Comparison of ENCODE assay signal across 8 cellular contexts in the genomic region with DNA sequence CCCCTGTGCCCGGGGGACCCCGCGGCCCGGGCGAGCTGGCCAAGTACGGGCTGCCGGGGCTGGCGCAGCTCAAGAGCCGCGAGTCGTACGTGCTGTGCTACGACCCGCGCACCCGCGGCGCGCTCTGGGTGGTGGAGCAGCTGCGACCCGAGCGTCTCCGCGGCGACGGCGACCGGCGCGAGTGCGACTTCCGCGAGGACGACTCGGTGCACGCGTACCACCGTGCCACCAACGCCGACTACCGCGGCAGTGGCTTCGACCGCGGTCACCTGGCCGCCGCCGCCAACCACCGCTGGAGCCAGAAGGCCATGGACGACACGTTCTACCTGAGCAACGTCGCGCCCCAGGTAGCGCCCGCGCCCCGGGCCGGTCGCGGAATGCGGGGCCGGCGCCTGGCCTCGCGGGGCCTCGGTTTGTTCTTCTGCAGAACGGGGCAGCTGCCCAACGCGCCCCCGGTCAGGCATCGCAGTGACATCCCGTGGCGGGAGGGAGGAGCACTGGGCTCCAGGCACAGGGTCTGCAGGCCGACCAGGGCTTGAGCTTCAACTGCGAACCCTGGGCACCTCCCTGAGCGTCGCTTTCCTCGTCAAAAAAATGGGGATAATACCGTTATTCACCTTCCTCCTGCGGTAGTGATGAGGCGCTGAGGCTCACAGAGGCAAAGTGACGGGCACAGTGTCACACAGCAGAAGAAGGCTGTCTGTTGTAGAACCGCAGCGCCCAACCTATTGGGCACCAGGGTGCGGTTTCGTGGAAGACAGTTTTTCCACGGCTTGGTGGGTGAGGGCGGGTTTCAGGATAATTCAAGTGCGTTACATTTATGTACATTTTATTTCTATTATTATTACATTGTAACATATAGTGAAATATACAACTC. TPM values are rescaled to one million over a fixed set of nuclear protein-coding genes. Genes with fewer than 3 reads are reported as not detected.
DNase-seq lines count a peak whose midpoint lies in the region; ATAC-seq and TF ChIP-seq lines count a peak whose summit lies in the region.

No MANE protein-coding gene starts in this region.

- no peaks in the 10 kb centered on the region for H4K20me1 ChIP-seq in smooth muscle cell (ENCODE audit: low read depth)

- peak overlapping the region; percentile 47 for H3K4me3 ChIP-seq in CD8-positive, alpha-beta memory T cell (ENCODE audit: low read length)
- peak overlapping the region; percentile 72 for H3K4me3 ChIP-seq in smooth muscle cell

- CTCF ChIA-PET in CD8-positive, alpha-beta memory T cell (lab: Charles Lee): interaction anchor here (0.6 to 2.8 kb wide), 30 partner anchors 8 to 478 kb away, joined by 3 to 28 read pairs (median 4); a partner anchor contains a TSS
- CTCF ChIA-PET in MCF 10A (lab: Yijun Ruan, JAX): interaction anchor here (0.5 to 2.8 kb wide), 14 partner anchors 11 to 1091 kb away, joined by 3 to 18 read pairs (median 4); a partner anchor contains a TSS

- peaks cover 0 to 29% (median 0%) of the 10 kb centered on the region in 3 donors for H3K36me3 Mint-ChIP-seq in CD8-positive, alpha-beta memory T cell
- H3K36me3 Mint-ChIP-seq in MCF 10A (ENCODE audit: insufficient read depth, unreplicated experiment): peaks cover 25% of the 10 kb centered on the region

- peak; percentile 26 for ATAC-seq in GM19455 (IDR thresholded peaks at IDR 0.05; ENCODE audit: unreplicated experiment)
- peak; percentile 9 for ATAC-seq in HG03571 (IDR thresholded peaks at IDR 0.05; ENCODE audit: unreplicated experiment)

- in situ Hi-C loops in ACHN (cut with HindIII; ENCODE audit: low pct_ligation_motif_present, low pct_unique_long_range_greater_than_20kb, low sequenced_read_pairs): no loop called here

- H3K36me3 ChIP-seq in CD8-positive, alpha-beta memory T cell (ENCODE audit: insufficient read depth, low read length): peaks cover 4% of the 10 kb centered on the region
- no peaks in the 10 kb centered on the region for H3K36me3 ChIP-seq in smooth muscle cell (ENCODE audit: low read depth)

- intact Hi-C loops in MCF 10A (cut with micrococcal nuclease): loop anchor here (1.0 to 10.0 kb wide), 2 partner anchors 86 to 184 kb away; no protein-coding TSS in a partner anchor

- H3K79me2 ChIP-seq in smooth muscle cell (ENCODE audit: low read depth): no peaks in the 10 kb centered on the region

- peak overlapping the region; percentile 38 for H3K27ac ChIP-seq in CD8-positive, alpha-beta memory T cell (ENCODE audit: low read depth, low read length)
- no peak overlapping the region for H3K27ac ChIP-seq in smooth muscle cell (ENCODE audit: low read depth)

- POLR2A ChIA-PET in CD8-positive, alpha-beta memory T cell (lab: Charles Lee): interaction anchor here (0.6 to 2.7 kb wide), 13 partner anchors 8 to 314 kb away, joined by 3 to 39 read pairs (median 4); a partner anchor contains a TSS
- POLR2A ChIA-PET in MCF 10A (lab: Yijun Ruan, JAX): interaction anchor here (0.5 to 4.0 kb wide), 17 partner anchors 9 to 543 kb away, joined by 3 to 39 read pairs (median 4); a partner anchor contains a TSS

- H3K27me3 Mint-ChIP-seq in CD8-positive, alpha-beta memory T cell: peaks cover 0 to 3% of the 10 kb centered on the region in 2 donors
- H3K27me3 Mint-ChIP-seq in MCF 10A (ENCODE audit: insufficient read depth, unreplicated experiment): no peaks in the 10 kb centered on the region

- H3K4me2 ChIP-seq in smooth muscle cell: peak overlapping the region; percentile 93

- H3K4me3 Mint-ChIP-seq in CD8-positive, alpha-beta memory T cell: peak overlapping the region; percentile 83 to 92 (median 85)
- peak overlapping the region; percentile 72 for H3K4me3 Mint-ChIP-seq in MCF 10A (ENCODE audit: unreplicated experiment)

- TF ChIP-seq CTCF in MCF 10A (IDR thresholded peaks at IDR 0.05; ENCODE audit: unreplicated experiment): no peak
- no peak for TF ChIP-seq CTCF in smooth muscle cell (IDR thresholded peaks at IDR 0.05; ENCODE audit: borderline replicate concordance, insufficient read depth, poor library complexity, severe bottlenecking)

- H3K9ac ChIP-seq in smooth muscle cell (ENCODE audit: low read depth): peak overlapping the region; percentile 31

- peak overlapping the region; percentile 69 for H2AFZ ChIP-seq in smooth muscle cell (ENCODE audit: low read depth)

- H3K9me3 Mint-ChIP-seq in CD8-positive, alpha-beta memory T cell: peaks cover 0 to 2% (median 0%) of the 10 kb centered on the region in 5 donors
- H3K9me3 Mint-ChIP-seq in MCF 10A (ENCODE audit: unreplicated experiment): no peaks in the 10 kb centered on the region

- H3K4me1 Mint-ChIP-seq in CD8-positive, alpha-beta memory T cell: peaks cover 9 to 26% (median 19%) of the 10 kb centered on the region in 3 donors
- no peaks in the 10 kb centered on the region for H3K4me1 Mint-ChIP-seq in MCF 10A (ENCODE audit: insufficient read depth, unreplicated experiment)

- BruUV-seq in MCF 10A (replicated peaks; lab: Mats Ljungman, UMichigan): no TSS peak

- no peaks in the 10 kb centered on the region for H3K27me3 ChIP-seq in CD8-positive, alpha-beta memory T cell (ENCODE audit: insufficient read depth, low read length, poor library complexity, severe bottlenecking)
- H3K27me3 ChIP-seq in smooth muscle cell (ENCODE audit: low read depth): no peaks in the 10 kb centered on the region

- peak in 4 of 5 donors; percentile 15 to 63 (median 37) for DNase-seq in CD8-positive, alpha-beta memory T cell
- DNase-seq in T follicular helper cell (ENCODE audit: low read depth): peak; percentile 28
- DNase-seq in MCF 10A (ENCODE audit: unreplicated experiment): peak; percentile 13
- peak; percentile 72 for DNase-seq in islet precursor cell
- no peak for DNase-seq in smooth muscle cell (lab: John Stamatoyannopoulos, UW; ENCODE audit: unreplicated experiment)
- DNase-seq in ACHN: no peak

- peak overlapping the region in 6 of 8 donors; percentile 70 to 94 (median 82) for H3K27ac Mint-ChIP-seq in CD8-positive, alpha-beta memory T cell
- H3K27ac Mint-ChIP-seq in MCF 10A (ENCODE audit: low read depth, unreplicated experiment): no peak overlapping the region

- peaks cover 7% of the 10 kb centered on the region for H3K4me1 ChIP-seq in CD8-positive, alpha-beta memory T cell (ENCODE audit: insufficient read depth, low read length)
- H3K4me1 ChIP-seq in smooth muscle cell (ENCODE audit: low read depth): peaks cover 3% of the 10 kb centered on the region

- H3K9me3 ChIP-seq in CD8-positive, alpha-beta memory T cell (ENCODE audit: low read length): no peaks in the 10 kb centered on the region
- no peaks in the 10 kb centered on the region for H3K9me3 ChIP-seq in smooth muscle cell (replicated peaks; ENCODE audit: low read depth)

- WGBS in smooth muscle cell (ENCODE audit: low lambda C conversion rate): 9% methylated on average over 86 of the region's 90 CpGs

- no peaks in the 10 kb centered on the region for H3F3A ChIP-seq in smooth muscle cell (ENCODE audit: low read depth)

RNA-seq across cellular contexts. Expression of a gene that starts 0.8 kb away (rescaled TPM):
- total RNA-seq in CD8-positive, alpha-beta memory T cell: 10 to 100 TPM; 22.3 to 23.3 TPM
- 29.6 TPM for polyA plus RNA-seq in CD8-positive, alpha-beta memory T cell
- total RNA-seq in MCF 10A (2022): 18.2 and 22.0 TPM in 2 replicates
- 10.8 and 18.4 TPM in 2 replicates for total RNA-seq in smooth muscle cell
- 30.5 and 35.1 TPM in 2 replicates for polyA plus RNA-seq in smooth muscle cell

RNA-seq across cellular contexts. Expression of a gene that starts 10.5 kb away (rescaled TPM):
- 100 to 1,000 TPM; 137 to 143 TPM for total RNA-seq in CD8-positive, alpha-beta memory T cell
- 77.3 TPM for polyA plus RNA-seq in CD8-positive, alpha-beta memory T cell
- total RNA-seq in MCF 10A (2022) (30.1 and 32.4 TPM in 2 replicates), smooth muscle cell (6.2 and 8.7 TPM in 2 replicates)
- 44.8 and 50.4 TPM in 2 replicates for polyA plus RNA-seq in smooth muscle cell

RNA-seq across cellular contexts. Expression of a gene that starts 32.0 kb away (rescaled TPM):
- 10 to 100 TPM; 23.0 to 24.6 TPM for total RNA-seq in CD8-positive, alpha-beta memory T cell
- polyA plus RNA-seq in CD8-positive, alpha-beta memory T cell: 36.8 TPM
- total RNA-seq in MCF 10A (2022) (10.9 and 13.8 TPM in 2 replicates), smooth muscle cell (7.6 and 25.5 TPM in 2 replicates)
- 27.4 and 29.3 TPM in 2 replicates for polyA plus RNA-seq in smooth muscle cell

RNA-seq across cellular contexts. Expression of a gene that starts 47.4 kb away (rescaled TPM):
- 10 to 100 TPM; 18.3 to 18.7 TPM for total RNA-seq in CD8-positive, alpha-beta memory T cell
- 46.2 TPM for polyA plus RNA-seq in CD8-positive, alpha-beta memory T cell
- total RNA-seq in MCF 10A (2022) (19.5 and 26.6 TPM in 2 replicates), smooth muscle cell (35.1 and 38.4 TPM in 2 replicates)
- polyA plus RNA-seq in smooth muscle cell: 30.6 and 34.6 TPM in 2 replicates

Comparison
In these comparisons a context has a peak if more than half of its experiments do, and no peak if none do; other contexts are left out.
1. DNase-seq: peak in CD8-positive, alpha-beta memory T cell (4 of 5), T follicular helper cell (single experiment), MCF 10A (single experiment) and islet precursor cell (single experiment); none in smooth muscle cell (single experiment) and ACHN (single experiment).